ENCODE assay signal across 24 cellular contexts in the genomic region with DNA sequence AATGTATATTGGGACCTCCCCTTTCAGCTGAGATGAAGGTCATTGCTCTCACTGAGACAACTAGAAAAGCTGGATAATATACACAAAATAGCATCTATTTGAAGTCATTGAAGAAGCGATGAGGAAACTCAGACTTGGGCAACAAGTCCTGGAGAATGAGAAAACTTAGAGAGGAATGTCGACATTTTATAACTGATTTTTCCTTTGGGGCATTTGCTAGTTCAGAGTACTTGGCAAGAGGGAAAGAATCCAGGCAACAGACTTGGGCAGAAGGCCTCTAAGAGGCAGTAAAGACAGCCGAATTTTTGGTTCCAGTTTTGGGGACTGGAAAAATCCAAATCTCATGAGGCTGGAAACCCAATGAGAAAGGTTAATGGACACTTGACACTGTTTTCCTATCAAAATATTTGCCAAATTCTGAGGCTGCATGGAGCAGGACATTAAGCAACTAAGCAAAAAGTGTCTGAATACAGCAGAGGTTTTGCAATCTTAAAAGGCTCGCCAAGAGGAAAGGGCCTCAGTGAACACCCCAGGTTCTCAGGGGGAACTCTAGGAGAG. TPM values are rescaled to one million over a fixed set of nuclear protein-coding genes. Genes with fewer than 3 reads are reported as not detected.
A peak's percentile ranks its signal among the peaks of the same experiment; 100 is the strongest.
DNase-seq lines count a peak whose midpoint lies in the region; ATAC-seq and TF ChIP-seq lines count a peak whose summit lies in the region.
"Had no signal": no experiment of that assay in that cellular context is flagged by ENCODE, and none has a peak within 500 bp of the region (broad histone marks: within the 10 kb centered on the region; RNA-seq: fewer than 3 reads in every experiment).

No MANE protein-coding gene starts in this region.

- H3K27ac ChIP-seq in right lobe of liver: peak overlapping the region in 1 of 3 donors; percentile 21
- H3K27ac ChIP-seq in subcutaneous abdominal adipose tissue (ENCODE audit: low read depth, low read length): peak overlapping the region; percentile 74
- no peak overlapping the region for H3K27ac ChIP-seq in prostate gland
- H3K27ac ChIP-seq in SJCRH30: no peak overlapping the region
- H3K27ac ChIP-seq: BLaER1, foreskin keratinocyte, neutrophil had no signal

- H3K9ac ChIP-seq in adipocyte (ENCODE audit: low read length) (peak overlapping the region; percentile 53), subcutaneous abdominal adipose tissue (ENCODE audit: low read length in 5 of 5) (peak overlapping the region in 1 of 5 donors; percentile 10)
- H3K9ac ChIP-seq: BLaER1 had no signal

- TF ChIP-seq CTCF in fibroblast of the aortic adventitia (IDR thresholded peaks at IDR 0.05; ENCODE audit: insufficient read depth, low read length) (no peak), right lobe of liver (IDR thresholded peaks at IDR 0.05) (no peak), prostate gland (IDR thresholded peaks at IDR 0.05) (no peak)

- ATAC-seq in right lobe of liver: peak in 3 of 4 donors; percentile 85 to 95 (median 90)
- ATAC-seq: foreskin keratinocyte, GM12878 had no signal

- 12% methylated on average over 3 of the region's 4 CpGs for WGBS in right lobe of liver (ENCODE audit: insufficient coverage, low coverage, low lambda C conversion rate, missing lambda C conversion rate)
- 66% methylated on average over 4 of the region's 4 CpGs for WGBS in prostate gland

- H3K27me3 ChIP-seq in adipocyte (replicated peaks; ENCODE audit: control insufficient read depth, insufficient read depth, low read length): no peaks in the 10 kb centered on the region
- H3K27me3 ChIP-seq in right lobe of liver: no peaks in the 10 kb centered on the region
- no peaks in the 10 kb centered on the region for H3K27me3 ChIP-seq in subcutaneous abdominal adipose tissue (ENCODE audit: control insufficient read depth in 5 of 5, insufficient read depth in 4 of 5, low read length in 5 of 5)
- no peaks in the 10 kb centered on the region for H3K27me3 ChIP-seq in prostate gland (replicated peaks; ENCODE audit: insufficient read depth)
- no peaks in the 10 kb centered on the region for H3K27me3 ChIP-seq in SJCRH30
- H3K27me3 ChIP-seq: BLaER1, foreskin keratinocyte, upper lobe of left lung had no signal

- peak overlapping the region; percentile 58 for H3K4me3 ChIP-seq in adipocyte (ENCODE audit: low read length)
- H3K4me3 ChIP-seq in fibroblast of the aortic adventitia (ENCODE audit: low read depth, low read length): no peak overlapping the region
- no peak overlapping the region for H3K4me3 ChIP-seq in right lobe of liver
- H3K4me3 ChIP-seq in subcutaneous abdominal adipose tissue (ENCODE audit: low read depth in 1 of 5, low read length in 5 of 5): no peak overlapping the region
- no peak overlapping the region for H3K4me3 ChIP-seq in prostate gland
- no peak overlapping the region for H3K4me3 ChIP-seq in SJCRH30
- H3K4me3 ChIP-seq: BLaER1, GM12878, upper lobe of left lung had no signal

- H3K9me3 ChIP-seq in adipocyte (ENCODE audit: control insufficient read depth, low read length): no peaks in the 10 kb centered on the region
- H3K9me3 ChIP-seq in right lobe of liver: no peaks in the 10 kb centered on the region
- no peaks in the 10 kb centered on the region for H3K9me3 ChIP-seq in subcutaneous abdominal adipose tissue (ENCODE audit: control insufficient read depth in 5 of 5, low read length in 5 of 5)
- H3K9me3 ChIP-seq in prostate gland: no peaks in the 10 kb centered on the region
- no peaks in the 10 kb centered on the region for H3K9me3 ChIP-seq in SJCRH30 (replicated peaks)
- H3K9me3 ChIP-seq: BLaER1, neutrophil, upper lobe of left lung had no signal

- intact Hi-C loops in right lobe of liver (cut with DNase I): no loop called here
- intact Hi-C loops in prostate gland (cut with DNase I): no loop called here

- TF ChIP-seq POLR2A in right lobe of liver (IDR thresholded peaks at IDR 0.05) (no peak), prostate gland (IDR thresholded peaks at IDR 0.05) (no peak)

- H3K4me1 ChIP-seq in adipocyte (ENCODE audit: control insufficient read depth, insufficient read depth, low read length): peaks cover 43% of the 10 kb centered on the region
- H3K4me1 ChIP-seq in right lobe of liver: no peaks in the 10 kb centered on the region
- H3K4me1 ChIP-seq in subcutaneous abdominal adipose tissue (ENCODE audit: control insufficient read depth in 5 of 5, insufficient read depth in 5 of 5, low read length in 5 of 5): peaks cover 0 to 11% (median 4%) of the 10 kb centered on the region in 5 donors
- no peaks in the 10 kb centered on the region for H3K4me1 ChIP-seq in prostate gland (replicated peaks)
- no peaks in the 10 kb centered on the region; the same call in 1 of the 2 replicates for H3K4me1 ChIP-seq in SJCRH30
- H3K4me1 ChIP-seq: BLaER1, foreskin keratinocyte, upper lobe of left lung had no signal

- DNase-seq in adipocyte (ENCODE audit: low read depth): peak; percentile 90
- peak; percentile 87 for DNase-seq in fibroblast of the aortic adventitia (ENCODE audit: low read depth)
- no peak for DNase-seq in right lobe of liver
- DNase-seq in prostate gland (ENCODE audit: low spot score): no peak
- DNase-seq in dermis blood vessel endothelial cell: no peak
- DNase-seq in SJCRH30: no peak
- DNase-seq: activated CD4-positive, alpha-beta T cell treated with anti-CD3 and anti-CD28 coated beads for 48 hours; activated gamma-delta T cell; amygdala; cerebellar nuclear complex; endodermal cell; foreskin keratinocyte; GDM1; H9; NCI-H1105 treated with DMSO at 0.1 percent for 48 hours; NCI-H524 treated with DMSO at 0.1 percent for 48 hours; stimulated activated CD4-positive, alpha-beta T cell treated with anti-CD3 and anti-CD28 coated beads, Interleukin-2, amount 100 ng/mL, for 24 hours; stimulated activated naive CD4-positive, alpha-beta T cell treated with Interleukin-2 at 50 U/mL for 16 hours; SW 1271; upper lobe of left lung had no signal

- H3K36me3 ChIP-seq in adipocyte (ENCODE audit: control insufficient read depth, insufficient read depth, low read length, severe bottlenecking) (no peaks in the 10 kb centered on the region), right lobe of liver (no peaks in the 10 kb centered on the region), subcutaneous abdominal adipose tissue (ENCODE audit: control insufficient read depth in 5 of 5, insufficient read depth in 5 of 5, low read length in 5 of 5) (no peaks in the 10 kb centered on the region), prostate gland (no peaks in the 10 kb centered on the region), SJCRH30 (no peaks in the 10 kb centered on the region)
- H3K36me3 ChIP-seq: BLaER1, neutrophil, upper lobe of left lung had no signal

RNA-seq across cellular contexts. Expression of gene ANXA5, which starts 21.0 kb away (rescaled TPM):
- total RNA-seq in fibroblast of the aortic adventitia (ENCODE audit: low replicate concordance) (496 and 1,355 TPM in 2 replicates), right lobe of liver (100 to 1,000 TPM in 3 of 6 experiments, 10 to 100 TPM in 3; 52.2 to 216 (median 97.8) TPM), prostate gland (100 to 1,000 TPM; 251 to 263 TPM), dermis blood vessel endothelial cell (373 and 483 TPM in 2 replicates)
- total RNA-seq in SJCRH30 (2014; rRNA removed; shearing (Covaris generic)): 442 and 448 TPM in 2 replicates

RNA-seq across cellular contexts. Expression of gene SMIM43, which starts 47.2 kb away (rescaled TPM):
- total RNA-seq in fibroblast of the aortic adventitia (ENCODE audit: low replicate concordance) (0.45 and 1.1 TPM in 2 replicates), right lobe of liver (not detected), prostate gland (not detected), dermis blood vessel endothelial cell (0.47 and 0.85 TPM in 2 replicates)
- 0.08 TPM in 1 of 2 replicates, not detected in the other for total RNA-seq in SJCRH30 (2014; rRNA removed; shearing (Covaris generic))
- total RNA-seq: endodermal cell, foreskin keratinocyte, GM12878, upper lobe of left lung had no signal

Comparison
In these comparisons a context has a peak if more than half of its experiments do, and no peak if none do; other contexts are left out.
1. DNase-seq: peak in adipocyte (single experiment) and fibroblast of the aortic adventitia (single experiment); none in right lobe of liver (0 of 3), prostate gland (single experiment), dermis blood vessel endothelial cell (single experiment) and SJCRH30 (0 of 2).